8 cellular contexts compared by ENCODE assay signal in genomic region chr2:174039551-174040416, GRCh38.
DNase-seq lines count a peak whose midpoint lies in the region; ATAC-seq and TF ChIP-seq lines count a peak whose summit lies in the region.

No MANE protein-coding gene starts in this region.

- H3K4me1 Mint-ChIP-seq in activated T-helper 1 cell treated with anti-CD3 and anti-CD28 coated beads, Interleukin-12 subunit alpha, Interleukin-12 subunit beta, Interleukin-2, Interleukin-4 antibody, amounts not matched to agents 30 ng/mL and 10 ng/mL and 1 ng/mL, durations not matched to agents 14 hours and 24 hours and 36 hours (ENCODE audit: low read depth) = peaks cover 16% of the 10 kb centered on the region
- peaks cover 19% of the 10 kb centered on the region for H3K4me1 Mint-ChIP-seq in neural crest cell
- H3K4me1 Mint-ChIP-seq in stimulated activated naive CD8-positive, alpha-beta T cell treated with anti-CD3 and anti-CD28 coated beads, Interleukin-15, amount 100 ng/mL, for 72 hours = peaks cover 30% of the 10 kb centered on the region

- peak overlapping the region; percentile 89 for H3K27ac Mint-ChIP-seq in activated T-helper 1 cell treated with anti-CD3 and anti-CD28 coated beads, Interleukin-12 subunit alpha, Interleukin-12 subunit beta, Interleukin-2, Interleukin-4 antibody, amounts not matched to agents 30 ng/mL and 10 ng/mL and 1 ng/mL, durations not matched to agents 14 hours and 24 hours and 36 hours
- peak overlapping the region; percentile 79 for H3K27ac Mint-ChIP-seq in neural crest cell (ENCODE audit: unreplicated experiment)
- H3K27ac Mint-ChIP-seq in stimulated activated naive CD8-positive, alpha-beta T cell treated with anti-CD3 and anti-CD28 coated beads, Interleukin-15, amount 100 ng/mL, for 72 hours = peak overlapping the region; percentile 78 to 95

- intact Hi-C loops in activated T-helper 1 cell treated with anti-CD3 and anti-CD28 coated beads, Interleukin-12 subunit alpha, Interleukin-12 subunit beta, Interleukin-2, Interleukin-4 antibody, amounts not matched to agents 30 ng/mL and 10 ng/mL and 1 ng/mL, durations not matched to agents 14 hours and 24 hours and 36 hours (cut with micrococcal nuclease) = loop anchor here (1.0 to 10.0 kb wide), 4 partner anchors 76 to 637 kb away; partner anchors contain the start of gene SCRN3

- H3K36me3 Mint-ChIP-seq in activated T-helper 1 cell treated with anti-CD3 and anti-CD28 coated beads, Interleukin-12 subunit alpha, Interleukin-12 subunit beta, Interleukin-2, Interleukin-4 antibody, amounts not matched to agents 30 ng/mL and 10 ng/mL and 1 ng/mL, durations not matched to agents 14 hours and 24 hours and 36 hours (ENCODE audit: low read depth) = no peaks in the 10 kb centered on the region
- H3K36me3 Mint-ChIP-seq in neural crest cell (ENCODE audit: low read depth) = no peaks in the 10 kb centered on the region

- no peaks in the 10 kb centered on the region for H3K27me3 Mint-ChIP-seq in activated T-helper 1 cell treated with anti-CD3 and anti-CD28 coated beads, Interleukin-12 subunit alpha, Interleukin-12 subunit beta, Interleukin-2, Interleukin-4 antibody, amounts not matched to agents 30 ng/mL and 10 ng/mL and 1 ng/mL, durations not matched to agents 14 hours and 24 hours and 36 hours (ENCODE audit: insufficient read depth)
- H3K27me3 Mint-ChIP-seq in neural crest cell (ENCODE audit: low read depth) = no peaks in the 10 kb centered on the region
- H3K27me3 Mint-ChIP-seq in stimulated activated naive CD8-positive, alpha-beta T cell treated with anti-CD3 and anti-CD28 coated beads, Interleukin-15, amount 100 ng/mL, for 72 hours = no peaks in the 10 kb centered on the region

- TF ChIP-seq CTCF in fibroblast of pulmonary artery (IDR thresholded peaks at IDR 0.05; ENCODE audit: low read length, missing control alignments) (peak; percentile 88), neural crest cell (conservative IDR thresholded peaks at IDR 0.05) (peak; percentile 88)

- no peaks in the 10 kb centered on the region for H3K9me3 Mint-ChIP-seq in activated T-helper 1 cell treated with anti-CD3 and anti-CD28 coated beads, Interleukin-12 subunit alpha, Interleukin-12 subunit beta, Interleukin-2, Interleukin-4 antibody, amounts not matched to agents 30 ng/mL and 10 ng/mL and 1 ng/mL, durations not matched to agents 14 hours and 24 hours and 36 hours
- no peaks in the 10 kb centered on the region for H3K9me3 Mint-ChIP-seq in neural crest cell
- H3K9me3 Mint-ChIP-seq in stimulated activated naive CD8-positive, alpha-beta T cell treated with anti-CD3 and anti-CD28 coated beads, Interleukin-15, amount 100 ng/mL, for 72 hours = no peaks in the 10 kb centered on the region

- DNase-seq in DMS153 treated with DMSO at 0.1 percent for 48 hours (lab: John Stamatoyannopoulos, UW; ENCODE audit: unreplicated experiment) (peak; percentile 68), HuH-7 (ENCODE audit: low spot score) (peak; percentile 79), RKO (ENCODE audit: low spot score) (peak; percentile 95), fibroblast of pulmonary artery (ENCODE audit: low read depth) (peak; percentile 98), neural crest cell (ENCODE audit: low read depth, low spot score) (peak; percentile 83)
- DNase-seq in activated T-helper 1 cell treated with anti-CD3 and anti-CD28 coated beads, Interleukin-12 subunit alpha, Interleukin-12 subunit beta, Interleukin-2, Interleukin-4 antibody, amounts not matched to agents 30 ng/mL and 10 ng/mL and 1 ng/mL, durations not matched to agents 14 hours and 24 hours and 36 hours (ENCODE audit: low spot score) = peak; percentile 72
- peak; percentile 78 to 86 for DNase-seq in stimulated activated naive CD8-positive, alpha-beta T cell treated with anti-CD3 and anti-CD28 coated beads, Interleukin-15, amount 100 ng/mL, for 72 hours

- peak; percentile 78 for ATAC-seq in GM21526 (IDR thresholded peaks at IDR 0.05; ENCODE audit: low FRiP score, unreplicated experiment)
- peak; percentile 97 for ATAC-seq in stimulated activated naive CD8-positive, alpha-beta T cell treated with anti-CD3 and anti-CD28 coated beads, Interleukin-15, amount 100 ng/mL, for 72 hours

- H3K4me3 ChIP-seq in fibroblast of pulmonary artery (replicated peaks; ENCODE audit: low read depth, low read length) = no peak overlapping the region

- peak overlapping the region; percentile 40 for H3K4me3 Mint-ChIP-seq in activated T-helper 1 cell treated with anti-CD3 and anti-CD28 coated beads, Interleukin-12 subunit alpha, Interleukin-12 subunit beta, Interleukin-2, Interleukin-4 antibody, amounts not matched to agents 30 ng/mL and 10 ng/mL and 1 ng/mL, durations not matched to agents 14 hours and 24 hours and 36 hours
- no peak overlapping the region for H3K4me3 Mint-ChIP-seq in neural crest cell
- peak overlapping the region; percentile 49 to 77 for H3K4me3 Mint-ChIP-seq in stimulated activated naive CD8-positive, alpha-beta T cell treated with anti-CD3 and anti-CD28 coated beads, Interleukin-15, amount 100 ng/mL, for 72 hours
